Comparison of ENCODE assay signal across 19 cellular contexts in the genomic region with DNA sequence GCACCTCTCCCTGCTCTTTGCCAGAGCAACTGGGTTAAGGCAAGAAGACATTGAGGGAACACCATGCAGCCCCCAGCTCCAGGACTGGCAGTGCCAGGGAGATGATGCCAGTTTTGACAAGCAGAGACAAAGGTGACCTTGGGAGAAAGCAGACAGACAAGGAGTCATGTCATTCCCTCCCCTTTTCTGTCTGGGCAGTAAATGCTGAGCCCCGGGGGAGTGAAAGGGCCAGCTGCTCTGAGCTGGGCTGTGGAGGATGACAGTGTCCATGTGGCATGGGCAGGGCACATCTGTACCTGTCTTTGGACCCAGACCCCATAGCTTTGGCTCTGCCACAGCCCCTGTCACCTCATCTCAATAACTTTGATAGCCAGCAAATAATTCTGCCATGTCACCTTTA. TPM values are rescaled to one million over a fixed set of nuclear protein-coding genes. Genes with fewer than 3 reads are reported as not detected.
DNase-seq lines count a peak whose midpoint lies in the region; ATAC-seq and TF ChIP-seq lines count a peak whose summit lies in the region.
"Had no signal": no experiment of that assay in that cellular context is flagged by ENCODE, and none has a peak within 500 bp of the region (broad histone marks: within the 10 kb centered on the region; RNA-seq: fewer than 3 reads in every experiment).

No MANE protein-coding gene starts in this region.

- no peak overlapping the region for H2BK5ac ChIP-seq in mesendoderm (ENCODE audit: low read length)

- no peak for TF ChIP-seq EP300 in transverse colon (IDR thresholded peaks at IDR 0.05; ENCODE audit: low read depth)

- TF ChIP-seq POLR2A in transverse colon (IDR thresholded peaks at IDR 0.05) = no peak

- in situ Hi-C loops in transverse colon (cut with MboI; ENCODE audit: low pct_ligation_motif_present in 1 of 4, low pct_unique_long_range_greater_than_20kb in 1 of 4, low sequenced_read_pairs in 3 of 4) = no loop called here

- no peak overlapping the region for H2BK120ac ChIP-seq in mesendoderm (ENCODE audit: low read depth, low read length)

- peak overlapping the region; percentile 37 for H3K56ac ChIP-seq in mesendoderm (ENCODE audit: low read length)

- H3K27me3 ChIP-seq in mesendoderm (ENCODE audit: insufficient read depth, low read length, poor library complexity) = no peaks in the 10 kb centered on the region
- H3K27me3 ChIP-seq in transverse colon = no peaks in the 10 kb centered on the region

- H3K27ac ChIP-seq in mesendoderm (ENCODE audit: low read depth, low read length) (no peak overlapping the region), transverse colon (peak overlapping the region in 3 of 4 donors; percentile 10 to 94 (median 43))
- H3K27ac ChIP-seq: C4-2B, HL-60 had no signal

- no CpG with 5 or more reads among the region's 1 CpG for WGBS in mesendoderm (ENCODE audit: extremely low coverage, insufficient coverage, low lambda C conversion rate)
- 79% methylated on average over 1 of the region's 1 CpG; no CpG with 5 or more reads in 1 of the 2 donors for WGBS in transverse colon (ENCODE audit: low coverage in 1 of 2), 2 donors

- no peak overlapping the region for H3K4ac ChIP-seq in mesendoderm (ENCODE audit: low read depth, low read length)

- H3K4me2 ChIP-seq in mesendoderm (ENCODE audit: low read length) = no peak overlapping the region

- H3K18ac ChIP-seq in mesendoderm (ENCODE audit: low read length) = no peak overlapping the region

- ATAC-seq in left cardiac atrium = peak; percentile 6 to 31
- ATAC-seq in Right ventricle myocardium superior (ENCODE audit: poor library complexity) = no peak
- peak; percentile 38; the same call in 1 of the 3 replicates for ATAC-seq in SK-N-SH treated with all-trans-retinoic acid at 6 μM for 48 hours
- ATAC-seq in GM19397 (IDR thresholded peaks at IDR 0.05; ENCODE audit: unreplicated experiment) = no peak

- H3K79me2 ChIP-seq in mesendoderm (ENCODE audit: control insufficient read depth, insufficient read depth, low read length) = no peaks in the 10 kb centered on the region

- H3K4me1 ChIP-seq in mesendoderm (ENCODE audit: control insufficient read depth, low read depth, low read length) = peaks cover 8% of the 10 kb centered on the region
- H3K4me1 ChIP-seq in transverse colon = peaks cover 27 to 83% (median 55%) of the 10 kb centered on the region in 4 donors

- H3K79me1 ChIP-seq in mesendoderm (ENCODE audit: low read length) = no peaks in the 10 kb centered on the region

- H2BK15ac ChIP-seq in mesendoderm (replicated peaks; ENCODE audit: low read depth) = no peak overlapping the region

- H3K4me3 ChIP-seq in mesendoderm (ENCODE audit: low read length) (no peak overlapping the region), transverse colon (no peak overlapping the region)

- no peak overlapping the region for H3K23ac ChIP-seq in mesendoderm (ENCODE audit: low read length)

- no peak overlapping the region for H3K9ac ChIP-seq in mesendoderm (ENCODE audit: low read length)

- no peak for DNase-seq in left cardiac atrium
- DNase-seq in Right ventricle myocardium superior = no peak
- DNase-seq in mesendoderm = no peak
- DNase-seq in transverse colon = no peak
- no peak for DNase-seq in SW480 (ENCODE audit: low spot score)
- DNase-seq in medulla oblongata (ENCODE audit: extremely low spot score) = no peak
- DNase-seq: AML-193; Calu3; CD8-positive, alpha-beta memory T cell; H9; KG1; NCI-H146; NCI-H2081 treated with DMSO at 0.1 percent for 48 hours; NCI-H526; OCI-M1 had no signal

- H3K36me3 ChIP-seq in mesendoderm (ENCODE audit: control insufficient read depth, insufficient read depth, low read length) (no peaks in the 10 kb centered on the region), transverse colon (no peaks in the 10 kb centered on the region)

- intact Hi-C loops in left cardiac atrium (cut with DNase I) = no loop called here
- intact Hi-C loops in Right ventricle myocardium superior (cut with DNase I) = no loop called here
- intact Hi-C loops in transverse colon (cut with DNase I; ENCODE audit: low total_unique reads) = no loop called here

- no peak overlapping the region for H2AK5ac ChIP-seq in mesendoderm (ENCODE audit: low read length)

- H3K9me3 ChIP-seq in transverse colon = no peaks in the 10 kb centered on the region

- H4K5ac ChIP-seq in mesendoderm (ENCODE audit: low read length) = no peak overlapping the region

- H4K8ac ChIP-seq in mesendoderm (ENCODE audit: low read depth, low read length) = no peak overlapping the region

- no peak for TF ChIP-seq CTCF in transverse colon (IDR thresholded peaks at IDR 0.05)

TF ChIP-seq in SK-N-SH treated with all-trans-retinoic acid at 6 μM for 48 hours, 23 proteins besides CTCF, POLR2A, EP300 and RAD21:
- TF ChIP-seq ZNF70 (CRISPR knock-in tag; IDR thresholded peaks at IDR 0.05) (no peak), ARNTL (CRISPR knock-in tag; IDR thresholded peaks at IDR 0.05; ENCODE audit: borderline replicate concordance, low read depth) (0 out of 2 replicates have a peak, but pooled peaks have one; percentile 39)
- TF ChIP-seq, protein P1, sequence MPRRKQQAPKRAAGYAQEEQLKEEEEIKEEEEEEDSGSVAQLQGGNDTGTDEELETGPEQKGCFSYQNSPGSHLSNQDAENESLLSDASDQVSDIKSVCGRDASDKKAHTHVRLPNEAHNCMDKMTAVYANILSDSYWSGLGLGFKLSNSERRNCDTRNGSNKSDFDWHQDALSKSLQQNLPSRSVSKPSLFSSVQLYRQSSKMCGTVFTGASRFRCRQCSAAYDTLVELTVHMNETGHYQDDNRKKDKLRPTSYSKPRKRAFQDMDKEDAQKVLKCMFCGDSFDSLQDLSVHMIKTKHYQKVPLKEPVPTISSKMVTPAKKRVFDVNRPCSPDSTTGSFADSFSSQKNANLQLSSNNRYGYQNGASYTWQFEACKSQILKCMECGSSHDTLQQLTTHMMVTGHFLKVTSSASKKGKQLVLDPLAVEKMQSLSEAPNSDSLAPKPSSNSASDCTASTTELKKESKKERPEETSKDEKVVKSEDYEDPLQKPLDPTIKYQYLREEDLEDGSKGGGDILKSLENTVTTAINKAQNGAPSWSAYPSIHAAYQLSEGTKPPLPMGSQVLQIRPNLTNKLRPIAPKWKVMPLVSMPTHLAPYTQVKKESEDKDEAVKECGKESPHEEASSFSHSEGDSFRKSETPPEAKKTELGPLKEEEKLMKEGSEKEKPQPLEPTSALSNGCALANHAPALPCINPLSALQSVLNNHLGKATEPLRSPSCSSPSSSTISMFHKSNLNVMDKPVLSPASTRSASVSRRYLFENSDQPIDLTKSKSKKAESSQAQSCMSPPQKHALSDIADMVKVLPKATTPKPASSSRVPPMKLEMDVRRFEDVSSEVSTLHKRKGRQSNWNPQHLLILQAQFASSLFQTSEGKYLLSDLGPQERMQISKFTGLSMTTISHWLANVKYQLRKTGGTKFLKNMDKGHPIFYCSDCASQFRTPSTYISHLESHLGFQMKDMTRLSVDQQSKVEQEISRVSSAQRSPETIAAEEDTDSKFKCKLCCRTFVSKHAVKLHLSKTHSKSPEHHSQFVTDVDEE (CRISPR knock-in tag; IDR thresholded peaks at IDR 0.05) = peak; percentile 35; the same call in 1 of the 2 replicates

RNA-seq across cellular contexts. Expression of a gene that starts 24.2 kb away (rescaled TPM):
- total RNA-seq in left cardiac atrium = 10 to 100 TPM; 14.1 to 19.8 TPM
- total RNA-seq in Right ventricle myocardium superior = 20.0 TPM
- polyA plus RNA-seq in mesendoderm (2013, experiment 1 of 2) = 1.3 TPM
- polyA plus RNA-seq in mesendoderm (2013, experiment 2 of 2) = 1.2 TPM
- total RNA-seq in transverse colon = 100 to 1,000 TPM in 1 of 4 donors, 10 to 100 TPM in 3; 58.7 to 209 (median 97.9) TPM
- polyA plus RNA-seq: CD8-positive, alpha-beta memory T cell had no signal

Comparison
In these comparisons a context has a peak if more than half of its experiments do, and no peak if none do; other contexts are left out.
1. ATAC-seq: peak in left cardiac atrium (2 of 2) and SK-N-SH treated with all-trans-retinoic acid at 6 μM for 48 hours (single experiment); none in Right ventricle myocardium superior (single experiment) and GM19397 (single experiment).